Comparison of ENCODE assay signal across 1 cellular context in the genomic region with DNA sequence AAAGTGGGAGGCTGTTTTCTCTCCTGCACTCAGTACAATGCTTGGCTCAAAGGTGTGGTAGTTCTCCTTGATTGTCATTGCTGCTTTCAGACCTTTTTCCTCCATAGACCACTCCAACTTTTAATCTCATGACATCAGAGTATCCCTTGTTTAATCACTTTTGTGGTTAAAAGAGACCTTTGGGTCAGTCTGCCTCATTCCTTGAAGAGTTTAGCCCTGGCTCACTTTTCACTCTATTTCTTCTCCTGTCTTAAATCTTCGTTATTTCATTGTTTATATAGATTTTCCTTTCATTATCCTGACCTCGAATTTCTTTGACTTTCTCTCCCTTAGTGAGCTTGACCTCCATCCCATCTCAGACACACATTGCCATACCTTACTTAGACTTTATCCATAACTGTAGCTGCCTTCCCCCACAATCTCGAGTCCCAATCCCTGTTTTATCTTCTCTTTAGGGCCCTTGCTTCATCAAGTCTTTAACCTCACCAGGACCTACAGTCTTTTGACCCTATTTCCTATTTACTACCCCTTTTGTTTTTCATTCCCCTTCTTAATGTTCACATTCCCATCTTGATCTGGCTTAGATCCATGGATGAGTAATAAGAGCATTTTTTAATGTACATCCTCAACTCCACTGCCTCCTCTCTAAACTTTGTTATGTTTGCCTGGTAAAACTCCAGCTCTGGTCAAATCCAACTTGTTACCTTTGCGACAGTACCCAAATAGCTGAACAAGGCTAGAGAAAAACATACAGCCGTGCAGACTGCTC.
TF ChIP-seq lines count a peak whose summit lies in the region.

No MANE protein-coding gene starts in this region.

TF ChIP-seq in SK-N-SH treated with all-trans-retinoic acid at 6 μM for 48 hours, 23 proteins besides CTCF, POLR2A, EP300 and RAD21 (continued from another document):
- peak; percentile 10; the same call in 1 of the 2 replicates for TF ChIP-seq CREB5 (CRISPR knock-in tag; IDR thresholded peaks at IDR 0.05; ENCODE audit: low read depth)
